In genomic region chr1:163410073-163410522, GRCh38 we compare ENCODE assay signal across 8 cellular contexts.
DNase-seq lines count a peak whose midpoint lies in the region; ATAC-seq and TF ChIP-seq lines count a peak whose summit lies in the region.

No MANE protein-coding gene starts in this region.

- H3K4me1 Mint-ChIP-seq in nephron progenitor cell, result peaks cover 57% of the 10 kb centered on the region

- no peaks in the 10 kb centered on the region for H3K9me3 Mint-ChIP-seq in nephron progenitor cell

- peak overlapping the region; percentile 64 for H3K4me3 Mint-ChIP-seq in nephron progenitor cell

- H3K27me3 Mint-ChIP-seq in nephron progenitor cell (ENCODE audit: low read depth, poor library complexity), result peaks cover 14% of the 10 kb centered on the region

- no peaks in the 10 kb centered on the region for H3K36me3 Mint-ChIP-seq in nephron progenitor cell (ENCODE audit: low read depth)

- TF ChIP-seq CTCF in GM12864 (IDR thresholded peaks at IDR 0.05; ENCODE audit: low read depth, low read length, missing control alignments), result peak; percentile 77
- peak; percentile 87 for TF ChIP-seq CTCF in epithelial cell of esophagus (IDR thresholded peaks at IDR 0.05; ENCODE audit: insufficient read depth, low read depth, low read length, missing control alignments)
- TF ChIP-seq CTCF in nephron progenitor cell (IDR thresholded peaks at IDR 0.05), result peak; percentile 90

- peak overlapping the region; percentile 52 for H3K27ac Mint-ChIP-seq in nephron progenitor cell

- H3K4me3 ChIP-seq in GM12864 (ENCODE audit: low read depth, low read length), result no peak overlapping the region
- H3K4me3 ChIP-seq in epithelial cell of esophagus (ENCODE audit: low read length), result no peak overlapping the region

- ATAC-seq in GM21737 (IDR thresholded peaks at IDR 0.05; ENCODE audit: unreplicated experiment) (no peak), GM18517 (IDR thresholded peaks at IDR 0.05; ENCODE audit: unreplicated experiment) (no peak)

- DNase-seq in AG08396 (ENCODE audit: low spot score), result peak; percentile 44
- peak; percentile 29 for DNase-seq in GM12864 (ENCODE audit: low read depth)
- DNase-seq in NCI-H128 (lab: John Stamatoyannopoulos, UW; ENCODE audit: unreplicated experiment), result peak; percentile 93
- peak; percentile 73 for DNase-seq in SKM-1 (lab: John Stamatoyannopoulos, UW; ENCODE audit: unreplicated experiment)
- peak; percentile 56 for DNase-seq in epithelial cell of esophagus (ENCODE audit: low read depth)
- peak; percentile 77 for DNase-seq in nephron progenitor cell

Comparison
In these comparisons a context has a peak if more than half of its experiments do, and no peak if none do; other contexts are left out.
1. DNase-seq: peak in every context shown above with its lines; median percentile 93 in NCI-H128; 77 in nephron progenitor cell; 73 in SKM-1; 56 in epithelial cell of esophagus; 44 in AG08396; 29 in GM12864.